1 cellular context compared by ENCODE assay signal in the genomic region with DNA sequence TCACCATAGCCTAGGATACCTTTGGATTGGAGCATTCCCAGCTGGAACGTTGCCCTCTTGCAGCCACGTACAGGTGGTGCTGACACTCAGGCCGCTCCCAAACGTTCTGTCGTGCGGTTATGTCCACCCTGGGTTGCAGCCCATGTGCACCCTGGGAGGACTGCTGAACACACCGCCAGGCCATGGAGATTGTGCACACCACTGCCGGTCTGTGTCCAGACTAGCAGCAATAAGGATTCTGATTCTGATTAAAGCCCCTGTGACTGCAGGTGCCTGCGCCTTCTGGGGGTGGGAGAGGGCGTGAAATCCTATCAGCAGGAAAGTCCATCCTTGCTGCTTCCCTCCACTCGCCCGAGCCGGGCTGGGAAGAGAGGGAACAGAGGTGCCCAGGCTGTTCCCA.
TF ChIP-seq lines count a peak whose summit lies in the region.

No MANE protein-coding gene starts in this region.

TF ChIP-seq in HepG2, 621 proteins besides CTCF, POLR2A, EP300 and RAD21 (continued from another document):
- TF ChIP-seq, protein P1, sequence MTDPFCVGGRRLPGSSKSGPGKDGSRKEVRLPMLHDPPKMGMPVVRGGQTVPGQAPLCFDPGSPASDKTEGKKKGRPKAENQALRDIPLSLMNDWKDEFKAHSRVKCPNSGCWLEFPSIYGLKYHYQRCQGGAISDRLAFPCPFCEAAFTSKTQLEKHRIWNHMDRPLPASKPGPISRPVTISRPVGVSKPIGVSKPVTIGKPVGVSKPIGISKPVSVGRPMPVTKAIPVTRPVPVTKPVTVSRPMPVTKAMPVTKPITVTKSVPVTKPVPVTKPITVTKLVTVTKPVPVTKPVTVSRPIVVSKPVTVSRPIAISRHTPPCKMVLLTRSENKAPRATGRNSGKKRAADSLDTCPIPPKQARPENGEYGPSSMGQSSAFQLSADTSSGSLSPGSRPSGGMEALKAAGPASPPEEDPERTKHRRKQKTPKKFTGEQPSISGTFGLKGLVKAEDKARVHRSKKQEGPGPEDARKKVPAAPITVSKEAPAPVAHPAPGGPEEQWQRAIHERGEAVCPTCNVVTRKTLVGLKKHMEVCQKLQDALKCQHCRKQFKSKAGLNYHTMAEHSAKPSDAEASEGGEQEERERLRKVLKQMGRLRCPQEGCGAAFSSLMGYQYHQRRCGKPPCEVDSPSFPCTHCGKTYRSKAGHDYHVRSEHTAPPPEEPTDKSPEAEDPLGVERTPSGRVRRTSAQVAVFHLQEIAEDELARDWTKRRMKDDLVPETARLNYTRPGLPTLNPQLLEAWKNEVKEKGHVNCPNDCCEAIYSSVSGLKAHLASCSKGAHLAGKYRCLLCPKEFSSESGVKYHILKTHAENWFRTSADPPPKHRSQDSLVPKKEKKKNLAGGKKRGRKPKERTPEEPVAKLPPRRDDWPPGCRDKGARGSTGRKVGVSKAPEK (CRISPR knock-in tag; IDR thresholded peaks at IDR 0.05; ENCODE audit: borderline replicate concordance), result no peak
- no peak for TF ChIP-seq ZMYM2 (CRISPR knock-in tag; IDR thresholded peaks at IDR 0.05)
- TF ChIP-seq NFE2L2 (IDR thresholded peaks at IDR 0.05; ENCODE audit: low read length), result no peak
- TF ChIP-seq, protein P2, sequence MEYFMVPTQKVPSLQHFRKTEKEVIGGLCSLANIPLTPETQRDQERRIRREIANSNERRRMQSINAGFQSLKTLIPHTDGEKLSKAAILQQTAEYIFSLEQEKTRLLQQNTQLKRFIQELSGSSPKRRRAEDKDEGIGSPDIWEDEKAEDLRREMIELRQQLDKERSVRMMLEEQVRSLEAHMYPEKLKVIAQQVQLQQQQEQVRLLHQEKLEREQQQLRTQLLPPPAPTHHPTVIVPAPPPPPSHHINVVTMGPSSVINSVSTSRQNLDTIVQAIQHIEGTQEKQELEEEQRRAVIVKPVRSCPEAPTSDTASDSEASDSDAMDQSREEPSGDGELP (IDR thresholded peaks at IDR 0.05; ENCODE audit: borderline replicate concordance, low read depth), result no peak
- no peak for TF ChIP-seq STAG1 (CRISPR knock-in tag; IDR thresholded peaks at IDR 0.05)
- TF ChIP-seq, protein P3, sequence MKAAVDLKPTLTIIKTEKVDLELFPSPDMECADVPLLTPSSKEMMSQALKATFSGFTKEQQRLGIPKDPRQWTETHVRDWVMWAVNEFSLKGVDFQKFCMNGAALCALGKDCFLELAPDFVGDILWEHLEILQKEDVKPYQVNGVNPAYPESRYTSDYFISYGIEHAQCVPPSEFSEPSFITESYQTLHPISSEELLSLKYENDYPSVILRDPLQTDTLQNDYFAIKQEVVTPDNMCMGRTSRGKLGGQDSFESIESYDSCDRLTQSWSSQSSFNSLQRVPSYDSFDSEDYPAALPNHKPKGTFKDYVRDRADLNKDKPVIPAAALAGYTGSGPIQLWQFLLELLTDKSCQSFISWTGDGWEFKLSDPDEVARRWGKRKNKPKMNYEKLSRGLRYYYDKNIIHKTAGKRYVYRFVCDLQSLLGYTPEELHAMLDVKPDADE (CRISPR knock-in tag; IDR thresholded peaks at IDR 0.05), result no peak
- TF ChIP-seq MEIS2 (CRISPR knock-in tag; IDR thresholded peaks at IDR 0.05), result no peak
- no peak for TF ChIP-seq ESRRA (CRISPR knock-in tag; IDR thresholded peaks at IDR 0.05; ENCODE audit: low read depth)
- no peak for TF ChIP-seq ZNF317 (CRISPR knock-in tag; IDR thresholded peaks at IDR 0.05)
TF ChIP-seq in HepG2: peak in this region for 0.
